Comparison of ENCODE assay signal across 18 cellular contexts in the genomic region with DNA sequence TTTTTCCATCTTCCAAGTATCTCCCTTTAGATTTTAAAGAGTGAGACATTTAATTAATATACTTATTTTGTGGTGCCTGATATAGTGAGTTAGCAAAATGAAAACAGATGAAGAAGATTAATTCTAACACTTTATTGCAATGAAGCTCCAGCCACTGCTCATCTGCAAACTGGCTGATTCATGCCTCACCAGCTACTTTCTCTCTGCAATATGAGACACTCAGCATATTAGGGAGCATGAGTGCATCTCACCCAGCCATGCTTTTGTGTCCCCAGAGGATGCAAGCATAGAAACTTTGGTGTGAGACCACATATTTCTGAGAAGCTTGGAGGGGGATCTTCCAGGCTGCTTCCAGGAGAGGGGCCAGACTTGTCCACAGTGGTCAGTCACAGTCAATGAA.
"Had no signal": no experiment of that assay in that cellular context is flagged by ENCODE, and none has a peak within 500 bp of the region (broad histone marks: within the 10 kb centered on the region; RNA-seq: fewer than 3 reads in every experiment).

No MANE protein-coding gene starts in this region.

- H3K4me1 ChIP-seq: gastroesophageal sphincter, transverse colon had no signal

- H3K27ac ChIP-seq: neutrophil, skin epidermis, thoracic aorta, transverse colon had no signal

- H3K4me3 ChIP-seq: gastroesophageal sphincter, skin epidermis, thoracic aorta, transverse colon had no signal

- DNase-seq: effector memory CD8-positive, alpha-beta T cell; erythroblast; glutamatergic neuron; immature natural killer cell; kidney; left cardiac atrium; mammary epithelial cell; naive thymus-derived CD8-positive, alpha-beta T cell; posterior cingulate gyrus; stimulated activated CD4-positive, alpha-beta T cell treated with anti-CD3 and anti-CD28 coated beads, Interleukin-2, amount 100 ng/mL, for 24 hours; stimulated activated CD4-positive, alpha-beta T cell treated with anti-CD3 and anti-CD28 coated beads, Interleukin-4, amount 100 ng/mL, for 4 hours; stimulated activated naive B cell treated with anti-CD40 and anti-IgM and Interleukin-4, amounts not matched to agents 10 μg/mL and 1 μg/mL and 100 μg/mL, for 72 hours; stimulated activated naive CD8-positive, alpha-beta T cell treated with anti-CD3 and anti-CD28 coated beads, Interleukin-15, amount 100 ng/mL, for 72 hours; transverse colon had no signal

- H3K36me3 ChIP-seq: gastroesophageal sphincter, neutrophil, thoracic aorta, transverse colon had no signal

- ATAC-seq: effector memory CD8-positive, alpha-beta T cell; naive thymus-derived CD8-positive, alpha-beta T cell; stimulated activated naive B cell treated with anti-CD40 and anti-IgM and Interleukin-4, amounts not matched to agents 10 μg/mL and 1 μg/mL and 100 μg/mL, for 72 hours; stimulated activated naive CD8-positive, alpha-beta T cell treated with anti-CD3 and anti-CD28 coated beads, Interleukin-15, amount 100 ng/mL, for 72 hours had no signal

- H3K9me3 ChIP-seq: gastroesophageal sphincter, neutrophil, thoracic aorta, transverse colon had no signal

- H3K27me3 ChIP-seq: gastroesophageal sphincter, neutrophil, transverse colon had no signal
